Comparison of ENCODE assay signal across 1 cellular context in genomic region chr17:82674656-82675475, GRCh38.
TF ChIP-seq lines count a peak whose summit lies in the region.

No MANE protein-coding gene starts in this region.

TF ChIP-seq in K562, 482 proteins besides CTCF, POLR2A, EP300 and RAD21:
- no peak for TF ChIP-seq ZNF124 (CRISPR knock-in tag; IDR thresholded peaks at IDR 0.05)
- no peak for TF ChIP-seq ZKSCAN1 (IDR thresholded peaks at IDR 0.05; ENCODE audit: low read depth, low read length)
- TF ChIP-seq THRAP3 (IDR thresholded peaks at IDR 0.05; ENCODE audit: borderline replicate concordance) = no peak
- no peak for TF ChIP-seq ETV6 (IDR thresholded peaks at IDR 0.05; ENCODE audit: borderline replicate concordance in 1 of 2, low read depth in 2 of 2, low read length in 1 of 2)
- no peak for TF ChIP-seq ETV6 (CRISPR knock-in tag; IDR thresholded peaks at IDR 0.05; ENCODE audit: borderline replicate concordance)
- no peak for TF ChIP-seq ZNF655 (CRISPR knock-in tag; IDR thresholded peaks at IDR 0.05)
- no peak for TF ChIP-seq HDAC2 (IDR thresholded peaks at IDR 0.05)
- TF ChIP-seq U2AF1 (optimal IDR thresholded peaks at IDR 0.05; ENCODE audit: low read depth, low read length) = no peak
- no peak for TF ChIP-seq HBP1 (CRISPR knock-in tag; IDR thresholded peaks at IDR 0.05)
- TF ChIP-seq NFIX (CRISPR knock-in tag; IDR thresholded peaks at IDR 0.05; ENCODE audit: low read depth) = no peak
- no peak for TF ChIP-seq XRCC3 (IDR thresholded peaks at IDR 0.05)
- no peak for TF ChIP-seq HDGF (IDR thresholded peaks at IDR 0.05)
- no peak for TF ChIP-seq CREBBP (IDR thresholded peaks at IDR 0.05; ENCODE audit: low read depth, low read length)
- no peak for TF ChIP-seq HNRNPUL1 (IDR thresholded peaks at IDR 0.05; ENCODE audit: low read length)
- no peak for TF ChIP-seq SMAD4 (CRISPR knock-in tag; conservative IDR thresholded peaks at IDR 0.05)
- TF ChIP-seq MECOM (CRISPR knock-in tag; IDR thresholded peaks at IDR 0.05) = no peak
- TF ChIP-seq ZFP1 (CRISPR knock-in tag; IDR thresholded peaks at IDR 0.05) = no peak
TF ChIP-seq in K562: peak in this region for 0.
